In genomic region chr1:36529762-36530260, GRCh38 we compare ENCODE assay signal across 17 cellular contexts. TPM values are rescaled to one million over a fixed set of nuclear protein-coding genes. Genes with fewer than 3 reads are reported as not detected.
DNase-seq lines count a peak whose midpoint lies in the region; ATAC-seq, FAIRE-seq and TF ChIP-seq lines count a peak whose summit lies in the region.
"Had no signal": no experiment of that assay in that cellular context is flagged by ENCODE, and none has a peak within 500 bp of the region (broad histone marks: within the 10 kb centered on the region; RNA-seq: fewer than 3 reads in every experiment).

No MANE protein-coding gene starts in this region.

- H3K9ac ChIP-seq in BLaER1: no peak overlapping the region
- no peak overlapping the region for H3K9ac ChIP-seq in SK-N-SH
- no peak overlapping the region for H3K9ac ChIP-seq in neural progenitor cell

- H3K36me3 ChIP-seq in BLaER1 (no peaks in the 10 kb centered on the region), SK-N-SH (replicated peaks in 1 of 2; ENCODE audit: control insufficient read depth in 1 of 2, insufficient read depth in 2 of 2, low read length in 1 of 2) (no peaks in the 10 kb centered on the region), neural progenitor cell (no peaks in the 10 kb centered on the region), esophagus squamous epithelium (no peaks in the 10 kb centered on the region)

- no peak overlapping the region for H3K4me3 ChIP-seq in BLaER1
- no peak overlapping the region for H3K4me3 ChIP-seq in SK-N-SH (ENCODE audit: low read depth in 2 of 2, low read length in 1 of 2)
- H3K4me3 ChIP-seq in neural progenitor cell: no peak overlapping the region
- H3K4me3 ChIP-seq in esophagus squamous epithelium: no peak overlapping the region

- no peak for ATAC-seq in activated T-cell treated with anti-CD3 and anti-CD28 coated beads, Interleukin-2, amount 50 U/mL, for 4 hours
- ATAC-seq: HCT116, HepG2 had no signal

- CTCF ChIA-PET in SK-N-SH (lab: Yijun Ruan, JAX): interaction anchor here (1.0 to 1.6 kb wide), 2 partner anchors 13 to 24 kb away, joined by 5 to 10 read pairs; no protein-coding TSS in a partner anchor

- no peak for TF ChIP-seq RAD21 in SK-N-SH (IDR thresholded peaks at IDR 0.05; ENCODE audit: low read length)

- WGBS in SK-N-SH (ENCODE audit: low lambda C conversion rate): 7% methylated on average over 3 of the region's 3 CpGs
- 60% methylated on average over 1 of the region's 3 CpGs; no CpG with 5 or more reads in 1 of the 2 donors for WGBS in esophagus squamous epithelium, 2 donors

- no peaks in the 10 kb centered on the region for H4K20me1 ChIP-seq in BLaER1
- no peaks in the 10 kb centered on the region for H4K20me1 ChIP-seq in SK-N-SH (ENCODE audit: insufficient read depth)
- H4K20me1 ChIP-seq in neural progenitor cell (ENCODE audit: low read depth): no peaks in the 10 kb centered on the region

- H3K4me2 ChIP-seq in BLaER1 (peak overlapping the region; percentile 5; the same call in 1 of the 2 replicates), SK-N-SH (no peak overlapping the region), neural progenitor cell (no peak overlapping the region)

- DNase-seq in D721Med (ENCODE audit: insufficient read length, low spot score) (peak; percentile 93), SK-N-SH (peak; percentile 47), neural progenitor cell (ENCODE audit: low spot score) (no peak), NCI-H2029 (lab: John Stamatoyannopoulos, UW) (no peak), putamen (ENCODE audit: low spot score) (no peak), esophagus squamous epithelium (lab: John Stamatoyannopoulos, UW) (no peak)
- DNase-seq in activated T-cell treated with anti-CD3 and anti-CD28 coated beads, Interleukin-2, amount 50 U/mL, for 4 hours: no peak
- DNase-seq: CD4-positive, CD25-positive, alpha-beta regulatory T cell; DMS 273 treated with DMSO at 0.1 percent for 48 hours had no signal

- no peaks in the 10 kb centered on the region for H3K9me2 ChIP-seq in SK-N-SH

- H3K27me3 Mint-ChIP-seq in neural progenitor cell (ENCODE audit: insufficient read depth, low read depth): peaks cover 5% of the 10 kb centered on the region
- peaks cover 13% of the 10 kb centered on the region for H3K27me3 Mint-ChIP-seq in activated T-cell treated with anti-CD3 and anti-CD28 coated beads, Interleukin-2, amount 50 U/mL, for 4 hours (ENCODE audit: low read depth)

- TF ChIP-seq POLR2A in esophagus squamous epithelium (IDR thresholded peaks at IDR 0.05): no peak

- peaks cover 10% of the 10 kb centered on the region; the same call in 1 of the 2 replicates for H3K4me1 ChIP-seq in BLaER1
- peaks cover 0 to 18% of the 10 kb centered on the region in 2 experiments; a peak in 1 of 4 replicates for H3K4me1 ChIP-seq in SK-N-SH (ENCODE audit: control insufficient read depth in 1 of 2, insufficient read depth in 2 of 2, low read depth in 1 of 2, low read length in 1 of 2)
- no peaks in the 10 kb centered on the region for H3K4me1 ChIP-seq in neural progenitor cell
- H3K4me1 ChIP-seq in esophagus squamous epithelium: no peaks in the 10 kb centered on the region

- no peaks in the 10 kb centered on the region for H3K27me3 ChIP-seq in BLaER1
- no peaks in the 10 kb centered on the region for H3K27me3 ChIP-seq in SK-N-SH (ENCODE audit: insufficient read depth)
- H3K27me3 ChIP-seq in neural progenitor cell: no peaks in the 10 kb centered on the region
- peaks cover 0 to 52% (median 0%) of the 10 kb centered on the region in 4 donors for H3K27me3 ChIP-seq in esophagus squamous epithelium

- H3K27ac Mint-ChIP-seq in neural progenitor cell: peak overlapping the region; percentile 46

- H3K9me3 ChIP-seq in BLaER1 (no peaks in the 10 kb centered on the region), SK-N-SH (no peaks in the 10 kb centered on the region), neural progenitor cell (ENCODE audit: low read depth) (no peaks in the 10 kb centered on the region), esophagus squamous epithelium (peaks cover 0 to 8% (median 0%) of the 10 kb centered on the region in 3 donors)

- intact Hi-C loops in esophagus squamous epithelium (cut with DNase I): no loop called here

- no peak overlapping the region for H3K4me3 Mint-ChIP-seq in neural progenitor cell
- no peak overlapping the region for H3K4me3 Mint-ChIP-seq in activated T-cell treated with anti-CD3 and anti-CD28 coated beads, Interleukin-2, amount 50 U/mL, for 4 hours
- H3K4me3 Mint-ChIP-seq: CD4-positive, CD25-positive, alpha-beta regulatory T cell had no signal

- peaks cover 5% of the 10 kb centered on the region for H3K4me1 Mint-ChIP-seq in neural progenitor cell
- no peaks in the 10 kb centered on the region for H3K4me1 Mint-ChIP-seq in activated T-cell treated with anti-CD3 and anti-CD28 coated beads, Interleukin-2, amount 50 U/mL, for 4 hours (ENCODE audit: low read depth)
- H3K4me1 Mint-ChIP-seq: CD4-positive, CD25-positive, alpha-beta regulatory T cell had no signal

- H3F3A ChIP-seq in SK-N-SH (replicated peaks; ENCODE audit: insufficient read depth) (no peaks in the 10 kb centered on the region), neural progenitor cell (ENCODE audit: low read depth) (no peaks in the 10 kb centered on the region)

- TF ChIP-seq CTCF in D721Med (IDR thresholded peaks at IDR 0.05; ENCODE audit: insufficient read depth, missing control alignments) (no peak), SK-N-SH (IDR thresholded peaks at IDR 0.05) (no peak), neural progenitor cell (IDR thresholded peaks at IDR 0.05) (no peak), esophagus squamous epithelium (IDR thresholded peaks at IDR 0.05) (no peak)

- POLR2A ChIA-PET in SK-N-SH (lab: Yijun Ruan, JAX): no interaction called here

- H3K27ac ChIP-seq in BLaER1 (no peak overlapping the region), SK-N-SH (ENCODE audit: low read depth in 2 of 2, low read length in 1 of 2) (no peak overlapping the region), neural progenitor cell (no peak overlapping the region), esophagus squamous epithelium (no peak overlapping the region)

- TF ChIP-seq EP300 in SK-N-SH (IDR thresholded peaks at IDR 0.05; ENCODE audit: borderline replicate concordance in 1 of 2, low read depth in 1 of 2, low read length in 1 of 2): peak in 1 of 2 experiments; percentile 35; a peak in 1 of 4 replicates

- peak; percentile 55 for FAIRE-seq in D721Med (lab: Jason Lieb, UNC)
- FAIRE-seq: A204.1, HepG2, HTR-8/SVneo had no signal

- no peaks in the 10 kb centered on the region for H3K36me3 Mint-ChIP-seq in neural progenitor cell
- H3K36me3 Mint-ChIP-seq in activated T-cell treated with anti-CD3 and anti-CD28 coated beads, Interleukin-2, amount 50 U/mL, for 4 hours (ENCODE audit: insufficient read depth): no peaks in the 10 kb centered on the region
- H3K36me3 Mint-ChIP-seq: CD4-positive, CD25-positive, alpha-beta regulatory T cell had no signal

- no peaks in the 10 kb centered on the region for H3K9me3 Mint-ChIP-seq in neural progenitor cell
- no peaks in the 10 kb centered on the region for H3K9me3 Mint-ChIP-seq in activated T-cell treated with anti-CD3 and anti-CD28 coated beads, Interleukin-2, amount 50 U/mL, for 4 hours

- H2AFZ ChIP-seq in SK-N-SH (ENCODE audit: low read depth) (no peak overlapping the region), neural progenitor cell (replicated peaks) (no peak overlapping the region)

- no peaks in the 10 kb centered on the region for H3K79me2 ChIP-seq in SK-N-SH (ENCODE audit: insufficient read depth)
- H3K79me2 ChIP-seq in neural progenitor cell (ENCODE audit: low read depth): no peaks in the 10 kb centered on the region

TF ChIP-seq in SK-N-SH, 30 proteins besides CTCF, POLR2A, EP300 and RAD21:
- TF ChIP-seq GATA2 (CRISPR knock-in tag; IDR thresholded peaks at IDR 0.05): peak; percentile 31; the same call in 1 of the 2 replicates
- TF ChIP-seq CHD2 (IDR thresholded peaks at IDR 0.05; ENCODE audit: low read length, partially characterized antibody): no peak
- TF ChIP-seq RCOR1 (IDR thresholded peaks at IDR 0.05; ENCODE audit: low read length): peak; percentile 64; the same call in 1 of the 2 replicates
- no peak for TF ChIP-seq JUND (IDR thresholded peaks at IDR 0.05)

RNA-seq across cellular contexts. Expression of gene CSF3R, which starts 47.1 kb away (rescaled TPM):
- polyA plus RNA-seq in SK-N-SH (2012; rRNA removed): not detected in 2 replicates
- polyA plus RNA-seq in SK-N-SH (2012; cell fraction: cytosol; rRNA removed): under 0.01 TPM in 1 of 2 replicates, not detected in the other
- polyA plus RNA-seq in SK-N-SH (2012; cell fraction: nucleus; rRNA removed): 0.01 TPM in 1 of 2 replicates, not detected in the other
- 0.56 TPM in 1 of 2 replicates, not detected in the other for total RNA-seq in neural progenitor cell (ENCODE audit: low replicate concordance)
- not detected for total RNA-seq in activated T-cell treated with anti-CD3 and anti-CD28 coated beads, Interleukin-2, amount 50 U/mL, for 4 hours
- 10 to 100 TPM in 1 of 4 donors, 1 to 10 TPM in 2, under 1 TPM in 1; 0.42 to 10.0 (median 4.7) TPM for total RNA-seq in esophagus squamous epithelium
- total RNA-seq: Daoy, H4 had no signal
- polyA plus RNA-seq: BJ had no signal

Comparison
In these comparisons a context has a peak if more than half of its experiments do, and no peak if none do; other contexts are left out.
1. DNase-seq: peak in D721Med (single experiment) and SK-N-SH (single experiment); none in neural progenitor cell (single experiment), activated T-cell treated with anti-CD3 and anti-CD28 coated beads, Interleukin-2, amount 50 U/mL, for 4 hours (single experiment), NCI-H2029 (single experiment), putamen (single experiment) and esophagus squamous epithelium (single experiment).